Comparison of ENCODE assay signal across 21 cellular contexts in genomic region chr2:137842430-137842829, GRCh38.
DNase-seq lines count a peak whose midpoint lies in the region; ATAC-seq, FAIRE-seq and TF ChIP-seq lines count a peak whose summit lies in the region.
"Had no signal": no experiment of that assay in that cellular context is flagged by ENCODE, and none has a peak within 500 bp of the region (broad histone marks: within the 10 kb centered on the region; RNA-seq: fewer than 3 reads in every experiment).

No MANE protein-coding gene starts in this region.

- no peak overlapping the region for H2BK15ac ChIP-seq in H1 (ENCODE audit: low read length)

- H3K27me3 Mint-ChIP-seq in activated T-helper 2 cell treated with anti-CD3 and anti-CD28 coated beads, Interferon-gamma antibody, Interleukin-2, Interleukin-4, amounts not matched to agents 10 μg/mL and 5 μg/mL and 100 μg/mL, durations not matched to agents 14 hours and 24 hours and 36 hours (ENCODE audit: low read depth) = peaks cover 2% of the 10 kb centered on the region

- H2BK120ac ChIP-seq in H1 (replicated peaks; ENCODE audit: low read depth, low read length) = no peak overlapping the region

- ATAC-seq in left lung (peak; percentile 85), HG03159 (IDR thresholded peaks at IDR 0.05; ENCODE audit: unreplicated experiment) (no peak)
- ATAC-seq: GM12878, K562 had no signal

- no peak overlapping the region for H4K91ac ChIP-seq in H1 (replicated peaks; ENCODE audit: insufficient read length, low read length)

- TF ChIP-seq CTCF in H1 (IDR thresholded peaks at IDR 0.05; ENCODE audit: control extremely low read depth in 1 of 3, insufficient read depth in 1 of 3, low read depth in 1 of 3, low read length in 3 of 3) (no peak), left lung (IDR thresholded peaks at IDR 0.05) (no peak), Peyer's patch (IDR thresholded peaks at IDR 0.05) (no peak)

- no peak for TF ChIP-seq POLR2A in H1 (IDR thresholded peaks at IDR 0.05; ENCODE audit: control extremely low read depth in 1 of 2, low read depth in 2 of 2, low read length in 2 of 2)
- TF ChIP-seq POLR2A in Peyer's patch (IDR thresholded peaks at IDR 0.05) = no peak

- H2BK20ac ChIP-seq in H1 (ENCODE audit: low read length) = no peak overlapping the region

- POLR2A ChIA-PET in H1 (lab: Charles Lee; ENCODE audit: partially characterized antibody) = no interaction called here

- H3K4me1 ChIP-seq in H1 (replicated peaks in 1 of 4; ENCODE audit: control insufficient read depth in 3 of 4, insufficient read depth in 4 of 4, low read length in 3 of 4) = peaks cover 2 to 6% (median 4%) of the 10 kb centered on the region in 4 experiments; a peak in 4 of 7 replicates
- no peaks in the 10 kb centered on the region for H3K4me1 ChIP-seq in left lung
- H3K4me1 ChIP-seq in Peyer's patch = no peaks in the 10 kb centered on the region
- H3K4me1 ChIP-seq: BE2C, HAP-1 had no signal

- H2AK5ac ChIP-seq in H1 (ENCODE audit: low read depth, low read length) = no peak overlapping the region

- no peak for TF ChIP-seq RAD21 in H1 (IDR thresholded peaks at IDR 0.05 in 1 of 2, conservative IDR thresholded peaks at IDR 0.05 in 1 of 2; ENCODE audit: low read depth in 2 of 2, low read length in 2 of 2)

- no peak overlapping the region for H3K18ac ChIP-seq in H1 (ENCODE audit: extremely low read depth, low read length)

- H3K9ac ChIP-seq in H1 (replicated peaks in 1 of 4; ENCODE audit: extremely low read depth in 1 of 4, low read depth in 3 of 4, low read length in 3 of 4) = no peak overlapping the region

- no peak overlapping the region for H3K27ac Mint-ChIP-seq in activated T-helper 2 cell treated with anti-CD3 and anti-CD28 coated beads, Interferon-gamma antibody, Interleukin-2, Interleukin-4, amounts not matched to agents 10 μg/mL and 5 μg/mL and 100 μg/mL, durations not matched to agents 14 hours and 24 hours and 36 hours
- H3K27ac Mint-ChIP-seq: CD4-positive, CD25-positive, alpha-beta regulatory T cell; CD8-positive, alpha-beta memory T cell had no signal

- H3K4me2 ChIP-seq in H1 (ENCODE audit: insufficient read depth in 1 of 2, low read depth in 2 of 2, low read length in 2 of 2) = no peak overlapping the region

- no peak for TF ChIP-seq EP300 in H1 (IDR thresholded peaks at IDR 0.05; ENCODE audit: borderline replicate concordance in 1 of 2, low read depth in 2 of 2, low read length in 2 of 2)

- H3K27ac ChIP-seq in H1 (ENCODE audit: low read depth, low read length) (no peak overlapping the region), left lung (no peak overlapping the region), Peyer's patch (no peak overlapping the region)

- no peak overlapping the region for H3K4me3 Mint-ChIP-seq in activated T-helper 2 cell treated with anti-CD3 and anti-CD28 coated beads, Interferon-gamma antibody, Interleukin-2, Interleukin-4, amounts not matched to agents 10 μg/mL and 5 μg/mL and 100 μg/mL, durations not matched to agents 14 hours and 24 hours and 36 hours (ENCODE audit: low read depth)
- H3K4me3 Mint-ChIP-seq: CD4-positive, CD25-positive, alpha-beta regulatory T cell; CD8-positive, alpha-beta memory T cell had no signal

- H2BK12ac ChIP-seq in H1 (ENCODE audit: low read depth, low read length) = no peak overlapping the region

- H3K79me2 ChIP-seq in H1 (ENCODE audit: control insufficient read depth in 1 of 2, insufficient read depth in 2 of 2, low read length in 2 of 2) = no peaks in the 10 kb centered on the region

- H2AFZ ChIP-seq in H1 (ENCODE audit: low read length) = 0 out of 2 replicates have a peak overlapping the region, but pooled peaks have one; percentile 0

- H3K9me3 ChIP-seq in H1 (ENCODE audit: insufficient read depth in 2 of 2, low read depth in 1 of 2, low read length in 1 of 2) = no peaks in the 10 kb centered on the region; a peak in 1 of 4 replicates
- no peaks in the 10 kb centered on the region for H3K9me3 ChIP-seq in left lung
- no peaks in the 10 kb centered on the region for H3K9me3 ChIP-seq in Peyer's patch
- H3K9me3 ChIP-seq: BE2C, HAP-1 had no signal

- H3K27me3 ChIP-seq in H1 (replicated peaks in 1 of 4; ENCODE audit: control insufficient read depth in 3 of 4, extremely low read depth in 1 of 4, insufficient read depth in 3 of 4, low read length in 3 of 4) (no peaks in the 10 kb centered on the region), left lung (no peaks in the 10 kb centered on the region), Peyer's patch (no peaks in the 10 kb centered on the region)
- H3K27me3 ChIP-seq: BE2C had no signal

- no peaks in the 10 kb centered on the region for H3K23me2 ChIP-seq in H1 (ENCODE audit: low read depth, low read length)

- H3K79me1 ChIP-seq in H1 (ENCODE audit: low read depth, low read length) = no peaks in the 10 kb centered on the region

- no peaks in the 10 kb centered on the region for H4K20me1 ChIP-seq in H1 (replicated peaks in 1 of 2; ENCODE audit: control insufficient read depth in 1 of 2, insufficient read depth in 2 of 2, low read length in 2 of 2)

- H2BK5ac ChIP-seq in H1 (ENCODE audit: low read depth, low read length) = no peak overlapping the region

- no peaks in the 10 kb centered on the region for H3K36me3 Mint-ChIP-seq in activated T-helper 2 cell treated with anti-CD3 and anti-CD28 coated beads, Interferon-gamma antibody, Interleukin-2, Interleukin-4, amounts not matched to agents 10 μg/mL and 5 μg/mL and 100 μg/mL, durations not matched to agents 14 hours and 24 hours and 36 hours (ENCODE audit: low read depth)
- H3K36me3 Mint-ChIP-seq: CD4-positive, CD25-positive, alpha-beta regulatory T cell; CD8-positive, alpha-beta memory T cell had no signal

- H3K4me3 ChIP-seq in H1 (ENCODE audit: extremely low read depth in 1 of 4, insufficient read depth in 2 of 4, low read depth in 3 of 4, low read length in 4 of 4) (no peak overlapping the region), left lung (no peak overlapping the region), Peyer's patch (no peak overlapping the region)
- H3K4me3 ChIP-seq: GM12878, HAP-1, K562 had no signal

- H3K56ac ChIP-seq in H1 (replicated peaks; ENCODE audit: insufficient read length, low read depth, low read length) = no peak overlapping the region

- no peak overlapping the region for H3K4ac ChIP-seq in H1 (replicated peaks; ENCODE audit: insufficient read length, low read depth, low read length)

- H3K9me3 Mint-ChIP-seq in activated T-helper 2 cell treated with anti-CD3 and anti-CD28 coated beads, Interferon-gamma antibody, Interleukin-2, Interleukin-4, amounts not matched to agents 10 μg/mL and 5 μg/mL and 100 μg/mL, durations not matched to agents 14 hours and 24 hours and 36 hours = no peaks in the 10 kb centered on the region

- intact Hi-C loops in left lung (cut with DNase I) = loop anchor here in 1 of 2 donors (10.0 kb wide), 1 partner anchor 368 kb away; no protein-coding TSS in a partner anchor
- intact Hi-C loops in activated T-helper 2 cell treated with anti-CD3 and anti-CD28 coated beads, Interferon-gamma antibody, Interleukin-2, Interleukin-4, amounts not matched to agents 10 μg/mL and 5 μg/mL and 100 μg/mL, durations not matched to agents 14 hours and 24 hours and 36 hours (cut with micrococcal nuclease) = no loop called here

- H3K36me3 ChIP-seq in H1 (ENCODE audit: control insufficient read depth in 2 of 4, insufficient read depth in 4 of 4, low read length in 3 of 4) (no peaks in the 10 kb centered on the region), left lung (no peaks in the 10 kb centered on the region), Peyer's patch (no peaks in the 10 kb centered on the region)
- H3K36me3 ChIP-seq: BE2C, HAP-1 had no signal

- no peaks in the 10 kb centered on the region for H3K4me1 Mint-ChIP-seq in activated T-helper 2 cell treated with anti-CD3 and anti-CD28 coated beads, Interferon-gamma antibody, Interleukin-2, Interleukin-4, amounts not matched to agents 10 μg/mL and 5 μg/mL and 100 μg/mL, durations not matched to agents 14 hours and 24 hours and 36 hours (ENCODE audit: low read depth)
- H3K4me1 Mint-ChIP-seq: CD8-positive, alpha-beta memory T cell had no signal

- H4K5ac ChIP-seq in H1 (ENCODE audit: insufficient read length, low read depth, low read length) = no peak overlapping the region

- CTCF ChIA-PET in H1 (lab: Charles Lee; ENCODE audit: partially characterized antibody) = interaction anchor here (0.6 to 1.4 kb wide), 4 partner anchors 271 to 1929 kb away, joined by 3 to 4 read pairs (median 3); no protein-coding TSS in a partner anchor

- H3K23ac ChIP-seq in H1 (ENCODE audit: insufficient read length) = no peak overlapping the region

- no peak for DNase-seq in H1 (ENCODE audit: low read depth in 1 of 2, low spot score in 2 of 2)
- no peak for DNase-seq in left lung
- DNase-seq in retina = peak; percentile 18
- DNase-seq in NCI-H510A (lab: John Stamatoyannopoulos, UW) = no peak
- DNase-seq in Peyer's patch = no peak
- DNase-seq in activated T-helper 2 cell treated with anti-CD3 and anti-CD28 coated beads, Interferon-gamma antibody, Interleukin-2, Interleukin-4, amounts not matched to agents 10 μg/mL and 5 μg/mL and 100 μg/mL, durations not matched to agents 14 hours and 24 hours and 36 hours (ENCODE audit: low spot score) = no peak
- DNase-seq: ACHN; BE2C; C1 segment of cervical spinal cord; CD4-positive, CD25-positive, alpha-beta regulatory T cell; CD8-positive, alpha-beta memory T cell; COR-L47; DMS 273 treated with DMSO at 0.1 percent for 48 hours; DMS53; DND-41; EL had no signal

- H4K8ac ChIP-seq in H1 (ENCODE audit: extremely low read depth, insufficient read depth, low read length) = no peak overlapping the region

- no peak for FAIRE-seq in H1 (lab: Jason Lieb, UNC)
- FAIRE-seq: A204.1, GM12878, K562 had no signal

- H3K14ac ChIP-seq in H1 (ENCODE audit: insufficient read length) = no peak overlapping the region

TF ChIP-seq in H1, 55 proteins besides CTCF, POLR2A, EP300 and RAD21 (continues in another document):
- TF ChIP-seq ZNF274 (IDR thresholded peaks at IDR 0.05; ENCODE audit: borderline replicate concordance, extremely low read depth, low read length) = no peak
- no peak for TF ChIP-seq ATF3 (IDR thresholded peaks at IDR 0.05; ENCODE audit: insufficient read depth, low read depth, low read length)
- no peak for TF ChIP-seq RXRA (IDR thresholded peaks at IDR 0.05; ENCODE audit: insufficient read depth, low read depth, low read length)
- no peak for TF ChIP-seq POLR2AphosphoS5 (IDR thresholded peaks at IDR 0.05; ENCODE audit: low read depth, low read length)
- no peak for TF ChIP-seq EZH2 (IDR thresholded peaks at IDR 0.05; ENCODE audit: low read depth, low read length, severe bottlenecking)
- TF ChIP-seq CBX5 (IDR thresholded peaks at IDR 0.05; ENCODE audit: low read depth, low read length) = no peak
- TF ChIP-seq TAF7 (optimal IDR thresholded peaks at IDR 0.05; ENCODE audit: borderline replicate concordance, low read depth, low read length) = no peak
- no peak for TF ChIP-seq HDAC2 (IDR thresholded peaks at IDR 0.05; ENCODE audit: borderline replicate concordance in 1 of 2, low read depth in 2 of 2, low read length in 2 of 2)
- no peak for TF ChIP-seq NANOG (IDR thresholded peaks at IDR 0.05; ENCODE audit: insufficient read depth, low read depth, low read length, poor library complexity, severe bottlenecking)
